1 cellular context compared by ENCODE assay signal in the genomic region with DNA sequence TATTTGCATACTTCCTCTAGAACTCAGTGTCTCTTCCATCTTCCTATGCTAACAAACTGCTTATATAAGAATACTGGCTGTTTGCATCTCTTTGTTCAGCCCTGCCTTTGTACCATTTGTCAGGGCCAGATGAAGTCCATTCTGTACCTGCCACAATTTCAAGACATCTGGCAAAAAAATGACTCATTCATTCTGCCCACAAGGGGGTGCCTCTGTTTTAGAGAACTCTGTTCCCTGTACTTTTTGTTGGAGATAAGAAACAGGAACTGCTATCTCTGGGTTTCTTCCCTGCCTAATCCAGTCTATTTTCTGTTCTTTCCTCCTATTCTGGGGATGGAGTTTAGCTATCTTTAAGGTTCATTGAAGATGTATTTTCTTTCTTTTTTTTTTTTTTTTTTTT.
TF ChIP-seq lines count a peak whose summit lies in the region.

No MANE protein-coding gene starts in this region.

TF ChIP-seq in GM23338, 12 proteins besides CTCF, POLR2A, EP300 and RAD21 (continued from another document):
- TF ChIP-seq, protein P1, sequence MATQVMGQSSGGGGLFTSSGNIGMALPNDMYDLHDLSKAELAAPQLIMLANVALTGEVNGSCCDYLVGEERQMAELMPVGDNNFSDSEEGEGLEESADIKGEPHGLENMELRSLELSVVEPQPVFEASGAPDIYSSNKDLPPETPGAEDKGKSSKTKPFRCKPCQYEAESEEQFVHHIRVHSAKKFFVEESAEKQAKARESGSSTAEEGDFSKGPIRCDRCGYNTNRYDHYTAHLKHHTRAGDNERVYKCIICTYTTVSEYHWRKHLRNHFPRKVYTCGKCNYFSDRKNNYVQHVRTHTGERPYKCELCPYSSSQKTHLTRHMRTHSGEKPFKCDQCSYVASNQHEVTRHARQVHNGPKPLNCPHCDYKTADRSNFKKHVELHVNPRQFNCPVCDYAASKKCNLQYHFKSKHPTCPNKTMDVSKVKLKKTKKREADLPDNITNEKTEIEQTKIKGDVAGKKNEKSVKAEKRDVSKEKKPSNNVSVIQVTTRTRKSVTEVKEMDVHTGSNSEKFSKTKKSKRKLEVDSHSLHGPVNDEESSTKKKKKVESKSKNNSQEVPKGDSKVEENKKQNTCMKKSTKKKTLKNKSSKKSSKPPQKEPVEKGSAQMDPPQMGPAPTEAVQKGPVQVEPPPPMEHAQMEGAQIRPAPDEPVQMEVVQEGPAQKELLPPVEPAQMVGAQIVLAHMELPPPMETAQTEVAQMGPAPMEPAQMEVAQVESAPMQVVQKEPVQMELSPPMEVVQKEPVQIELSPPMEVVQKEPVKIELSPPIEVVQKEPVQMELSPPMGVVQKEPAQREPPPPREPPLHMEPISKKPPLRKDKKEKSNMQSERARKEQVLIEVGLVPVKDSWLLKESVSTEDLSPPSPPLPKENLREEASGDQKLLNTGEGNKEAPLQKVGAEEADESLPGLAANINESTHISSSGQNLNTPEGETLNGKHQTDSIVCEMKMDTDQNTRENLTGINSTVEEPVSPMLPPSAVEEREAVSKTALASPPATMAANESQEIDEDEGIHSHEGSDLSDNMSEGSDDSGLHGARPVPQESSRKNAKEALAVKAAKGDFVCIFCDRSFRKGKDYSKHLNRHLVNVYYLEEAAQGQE (IDR thresholded peaks at IDR 0.05; ENCODE audit: unreplicated experiment) = no peak
- TF ChIP-seq CREB1 (CRISPR knock-in tag; IDR thresholded peaks at IDR 0.05; ENCODE audit: low read depth) (no peak), JUNB (IDR thresholded peaks at IDR 0.05; ENCODE audit: unreplicated experiment) (no peak), NANOG (IDR thresholded peaks at IDR 0.05; ENCODE audit: borderline replicate concordance) (no peak), ZNF331 (CRISPR knock-in tag; IDR thresholded peaks at IDR 0.05; ENCODE audit: low read depth) (no peak), EZH2 (IDR thresholded peaks at IDR 0.05; ENCODE audit: low read depth, unreplicated experiment) (no peak)
